ENCODE assay signal across 21 cellular contexts in the genomic region with DNA sequence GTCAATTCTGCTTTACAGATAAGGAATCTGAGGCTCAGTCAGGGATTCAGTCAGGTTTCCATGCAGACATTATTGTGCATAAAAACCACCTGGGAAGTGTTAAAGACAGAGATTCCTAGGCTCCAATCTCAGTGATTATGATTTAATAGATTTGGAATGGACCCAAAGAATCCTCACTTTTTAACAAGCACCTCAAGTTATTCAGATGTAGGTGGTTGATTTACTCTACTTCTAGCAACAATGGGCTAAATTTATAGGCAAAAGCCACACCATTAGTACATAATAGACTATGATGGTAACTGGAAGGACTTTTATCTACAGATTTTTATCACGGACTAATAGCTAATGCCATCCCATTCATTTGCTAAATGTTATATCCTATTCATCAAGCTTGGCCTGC. TPM values are rescaled to one million over a fixed set of nuclear protein-coding genes. Genes with fewer than 3 reads are reported as not detected.
DNase-seq lines count a peak whose midpoint lies in the region; FAIRE-seq and TF ChIP-seq lines count a peak whose summit lies in the region.
"Had no signal": no experiment of that assay in that cellular context is flagged by ENCODE, and none has a peak within 500 bp of the region (broad histone marks: within the 10 kb centered on the region; RNA-seq: fewer than 3 reads in every experiment).

No MANE protein-coding gene starts in this region.

- peaks cover 2% of the 10 kb centered on the region for H3K27me3 Mint-ChIP-seq in astrocyte (ENCODE audit: low read depth, unreplicated experiment)
- peaks cover 8% of the 10 kb centered on the region for H3K27me3 Mint-ChIP-seq in activated naive CD4-positive, alpha-beta T cell treated with anti-CD3 and anti-CD28 coated beads, Interleukin-2, amount 10 ng/mL, durations not matched to agents 7 days and 5 days

- no peak overlapping the region for H2BK15ac ChIP-seq in mesenchymal stem cell (ENCODE audit: low read depth, poor library complexity, severe bottlenecking)

- no peak overlapping the region for H3K23ac ChIP-seq in mesenchymal stem cell (ENCODE audit: low read length in 2 of 2)

- no peak overlapping the region for H2BK120ac ChIP-seq in mesenchymal stem cell (ENCODE audit: low read depth, low read length)

- FAIRE-seq in astrocyte (lab: Jason Lieb, UNC), result peak; percentile 83
- FAIRE-seq: GM12891, GM18507, H1 had no signal

- no peak overlapping the region for H3K4me3 ChIP-seq in astrocyte (ENCODE audit: insufficient read depth, low read depth, low read length)
- no peak overlapping the region for H3K4me3 ChIP-seq in mesenchymal stem cell (ENCODE audit: insufficient read depth in 1 of 2, low read depth in 1 of 2, low read length in 2 of 2)
- H3K4me3 ChIP-seq in osteoblast (ENCODE audit: insufficient read depth, low read length), result no peak overlapping the region
- H3K4me3 ChIP-seq in vagina, result no peak overlapping the region
- no peak overlapping the region for H3K4me3 ChIP-seq in uterus
- H3K4me3 ChIP-seq: GM23248 had no signal

- H3K79me2 ChIP-seq in astrocyte (ENCODE audit: insufficient read depth, low read length) (peaks cover 5% of the 10 kb centered on the region), osteoblast (ENCODE audit: insufficient read depth, low read length) (peaks cover 70% of the 10 kb centered on the region)

- no peak overlapping the region for H3K18ac ChIP-seq in mesenchymal stem cell (ENCODE audit: low read depth in 1 of 2, low read length in 2 of 2)

- H3K27me3 ChIP-seq in astrocyte (ENCODE audit: insufficient read depth, low read length) (no peaks in the 10 kb centered on the region), mesenchymal stem cell (ENCODE audit: control insufficient read depth in 1 of 2, insufficient read depth in 1 of 2, low read length in 2 of 2) (no peaks in the 10 kb centered on the region), osteoblast (ENCODE audit: insufficient read depth, low read length) (no peaks in the 10 kb centered on the region), vagina (no peaks in the 10 kb centered on the region), uterus (no peaks in the 10 kb centered on the region)

- CTCF ChIA-PET in activated naive CD4-positive, alpha-beta T cell treated with anti-CD3 and anti-CD28 coated beads, Interleukin-2, amount 10 ng/mL, durations not matched to agents 7 days and 5 days (lab: Charles Lee), result interaction anchor here (1.3 kb wide), 1 partner anchor 463 kb away, joined by 5 read pairs; no protein-coding TSS in a partner anchor

- 80% methylated on average over 1 of the region's 1 CpG for WGBS in mesenchymal stem cell

- peaks cover 9% of the 10 kb centered on the region for H3K79me1 ChIP-seq in mesenchymal stem cell (replicated peaks; ENCODE audit: low read length, poor library complexity, severe bottlenecking)

- H4K91ac ChIP-seq in mesenchymal stem cell (ENCODE audit: low read length), result no peak overlapping the region

- no peak overlapping the region for H2AK5ac ChIP-seq in mesenchymal stem cell (ENCODE audit: low read length, severe bottlenecking)

- H3K36me3 ChIP-seq in astrocyte (ENCODE audit: insufficient read depth, low read length) (no peaks in the 10 kb centered on the region), mesenchymal stem cell (ENCODE audit: control insufficient read depth in 1 of 2, insufficient read depth in 2 of 2, low read depth in 1 of 2, low read length in 2 of 2) (no peaks in the 10 kb centered on the region), osteoblast (ENCODE audit: insufficient read depth, low read length) (no peaks in the 10 kb centered on the region), vagina (no peaks in the 10 kb centered on the region), uterus (no peaks in the 10 kb centered on the region)

- H3K9ac ChIP-seq in astrocyte (ENCODE audit: low read length) (no peak overlapping the region), mesenchymal stem cell (ENCODE audit: low read length) (no peak overlapping the region)
- H3K9ac ChIP-seq: GM23248 had no signal

- no peak overlapping the region for H2BK5ac ChIP-seq in mesenchymal stem cell (ENCODE audit: low read depth, low read length, poor library complexity, severe bottlenecking)

- peaks cover 17% of the 10 kb centered on the region for H3K4me1 Mint-ChIP-seq in astrocyte (ENCODE audit: low read depth, unreplicated experiment)
- H3K4me1 Mint-ChIP-seq in activated naive CD4-positive, alpha-beta T cell treated with anti-CD3 and anti-CD28 coated beads, Interleukin-2, amount 10 ng/mL, durations not matched to agents 7 days and 5 days, result no peaks in the 10 kb centered on the region
- H3K4me1 Mint-ChIP-seq: CD4-positive, alpha-beta memory T cell had no signal

- intact Hi-C loops in vagina (cut with DNase I) (no loop called here), uterus (cut with DNase I; ENCODE audit: low total_unique reads) (no loop called here)

- H3K14ac ChIP-seq in mesenchymal stem cell (ENCODE audit: low read length in 2 of 2), result no peak overlapping the region

- H4K20me1 ChIP-seq in astrocyte (ENCODE audit: insufficient read depth, low read length), result no peaks in the 10 kb centered on the region
- no peaks in the 10 kb centered on the region for H4K20me1 ChIP-seq in osteoblast (ENCODE audit: insufficient read depth, low read length)

- TF ChIP-seq POLR2A in vagina (IDR thresholded peaks at IDR 0.05) (no peak), uterus (IDR thresholded peaks at IDR 0.05) (no peak)

- H3K4ac ChIP-seq in mesenchymal stem cell (ENCODE audit: low read depth in 1 of 2, low read length in 2 of 2), result no peak overlapping the region

- no peak overlapping the region for H3K4me2 ChIP-seq in astrocyte (ENCODE audit: low read length)
- no peak overlapping the region for H3K4me2 ChIP-seq in mesenchymal stem cell (ENCODE audit: low read length, poor library complexity, severe bottlenecking)
- no peak overlapping the region for H3K4me2 ChIP-seq in osteoblast (ENCODE audit: insufficient read depth, low read length)

- no peak overlapping the region for H3K27ac Mint-ChIP-seq in astrocyte (ENCODE audit: unreplicated experiment)
- no peak overlapping the region for H3K27ac Mint-ChIP-seq in activated naive CD4-positive, alpha-beta T cell treated with anti-CD3 and anti-CD28 coated beads, Interleukin-2, amount 10 ng/mL, durations not matched to agents 7 days and 5 days
- H3K27ac Mint-ChIP-seq: CD4-positive, alpha-beta memory T cell had no signal

- H3K27ac ChIP-seq in astrocyte (ENCODE audit: low read depth, low read length) (no peak overlapping the region), mesenchymal stem cell (ENCODE audit: low read length, poor library complexity, severe bottlenecking) (peak overlapping the region; percentile 56), osteoblast (ENCODE audit: low read depth, low read length) (no peak overlapping the region), vagina (peak overlapping the region; percentile 32), uterus (peak overlapping the region in 1 of 2 donors; percentile 43)
- H3K27ac ChIP-seq: GM23248 had no signal

- H3K4me3 Mint-ChIP-seq in astrocyte (ENCODE audit: unreplicated experiment), result no peak overlapping the region
- H3K4me3 Mint-ChIP-seq in activated naive CD4-positive, alpha-beta T cell treated with anti-CD3 and anti-CD28 coated beads, Interleukin-2, amount 10 ng/mL, durations not matched to agents 7 days and 5 days, result no peak overlapping the region
- H3K4me3 Mint-ChIP-seq: CD4-positive, alpha-beta memory T cell had no signal

- H3K36me3 Mint-ChIP-seq in astrocyte (ENCODE audit: low read depth, unreplicated experiment), result no peaks in the 10 kb centered on the region
- H3K36me3 Mint-ChIP-seq in activated naive CD4-positive, alpha-beta T cell treated with anti-CD3 and anti-CD28 coated beads, Interleukin-2, amount 10 ng/mL, durations not matched to agents 7 days and 5 days, result no peaks in the 10 kb centered on the region
- H3K36me3 Mint-ChIP-seq: CD4-positive, alpha-beta memory T cell had no signal

- TF ChIP-seq CTCF in astrocyte (IDR thresholded peaks at IDR 0.05; ENCODE audit: insufficient read depth, low read depth, low read length) (no peak), osteoblast (IDR thresholded peaks at IDR 0.05; ENCODE audit: extremely low read depth, low read depth, low read length) (no peak), vagina (IDR thresholded peaks at IDR 0.05) (no peak), uterus (IDR thresholded peaks at IDR 0.05) (no peak)

- H3K9me3 ChIP-seq in astrocyte (ENCODE audit: insufficient read depth, low read depth, low read length) (no peaks in the 10 kb centered on the region), mesenchymal stem cell (ENCODE audit: control insufficient read depth, low read length) (no peaks in the 10 kb centered on the region), osteoblast (ENCODE audit: low read depth, low read length) (no peaks in the 10 kb centered on the region), vagina (no peaks in the 10 kb centered on the region), uterus (no peaks in the 10 kb centered on the region)

- H4K8ac ChIP-seq in mesenchymal stem cell (ENCODE audit: low read length), result no peak overlapping the region

- H3K9me3 Mint-ChIP-seq in astrocyte (ENCODE audit: unreplicated experiment), result no peaks in the 10 kb centered on the region
- no peaks in the 10 kb centered on the region for H3K9me3 Mint-ChIP-seq in activated naive CD4-positive, alpha-beta T cell treated with anti-CD3 and anti-CD28 coated beads, Interleukin-2, amount 10 ng/mL, durations not matched to agents 7 days and 5 days
- H3K9me3 Mint-ChIP-seq: CD4-positive, alpha-beta memory T cell had no signal

- DNase-seq in astrocyte (ENCODE audit: low read depth), result no peak
- DNase-seq in mesenchymal stem cell, result no peak
- DNase-seq in osteoblast (ENCODE audit: insufficient read length, low spot score, missing footprints), result peak; percentile 14
- DNase-seq in vagina (ENCODE audit: extremely low spot score in 2 of 2), result no peak
- no peak for DNase-seq in activated naive CD4-positive, alpha-beta T cell treated with anti-CD3 and anti-CD28 coated beads, Interleukin-2, amount 10 ng/mL, durations not matched to agents 7 days and 5 days
- no peak for DNase-seq in stimulated activated CD4-positive, alpha-beta T cell treated with anti-CD3 and anti-CD28 coated beads, Interleukin-2, amount 100 ng/mL, for 48 hours
- no peak for DNase-seq in uterus
- DNase-seq: C1 segment of cervical spinal cord; Calu3; CD4-positive, alpha-beta memory T cell; COR-L47; DMS53; DMS79 treated with DMSO at 0.1 percent for 48 hours; GF-D8; GM23248; H7; HCEC 1CT had no signal

- no peaks in the 10 kb centered on the region for H3K4me1 ChIP-seq in astrocyte (ENCODE audit: insufficient read depth, low read length)
- peaks cover 1% of the 10 kb centered on the region for H3K4me1 ChIP-seq in mesenchymal stem cell (ENCODE audit: control insufficient read depth, insufficient read depth, low read depth, low read length)
- H3K4me1 ChIP-seq in osteoblast (ENCODE audit: insufficient read depth, low read length), result peaks cover 7% of the 10 kb centered on the region
- H3K4me1 ChIP-seq in vagina, result no peaks in the 10 kb centered on the region
- H3K4me1 ChIP-seq in uterus, result peaks cover 0 to 6% of the 10 kb centered on the region in 2 donors

- H2AFZ ChIP-seq in astrocyte (ENCODE audit: low read depth, low read length), result no peak overlapping the region
- H2AFZ ChIP-seq in mesenchymal stem cell (ENCODE audit: low read depth, low read length), result no peak overlapping the region
- no peak overlapping the region for H2AFZ ChIP-seq in osteoblast (ENCODE audit: low read length)

- H2BK12ac ChIP-seq in mesenchymal stem cell (ENCODE audit: low read length in 2 of 2), result no peak overlapping the region

RNA-seq across cellular contexts. Expression of a gene that starts 9.0 kb away (rescaled TPM):
- total RNA-seq in astrocyte (7.1 and 8.9 TPM in 2 replicates), osteoblast (16.3 and 20.3 TPM in 2 replicates), vagina (14.7 TPM), uterus (100 to 1,000 TPM in 1 of 4 donors, 10 to 100 TPM in 3; 26.5 to 128 (median 54.3) TPM)
- polyA plus RNA-seq in mesenchymal stem cell (2013, experiment 1 of 2), result 2.5 TPM
- polyA plus RNA-seq in mesenchymal stem cell (2013, experiment 2 of 2), result 2.6 TPM
- total RNA-seq: G401 had no signal

Comparison
In these comparisons a context has a peak if more than half of its experiments do, and no peak if none do; other contexts are left out.
1. H3K27ac ChIP-seq: peak in mesenchymal stem cell (single experiment) and vagina (single experiment); none in astrocyte (single experiment) and osteoblast (single experiment).